In the genomic region with DNA sequence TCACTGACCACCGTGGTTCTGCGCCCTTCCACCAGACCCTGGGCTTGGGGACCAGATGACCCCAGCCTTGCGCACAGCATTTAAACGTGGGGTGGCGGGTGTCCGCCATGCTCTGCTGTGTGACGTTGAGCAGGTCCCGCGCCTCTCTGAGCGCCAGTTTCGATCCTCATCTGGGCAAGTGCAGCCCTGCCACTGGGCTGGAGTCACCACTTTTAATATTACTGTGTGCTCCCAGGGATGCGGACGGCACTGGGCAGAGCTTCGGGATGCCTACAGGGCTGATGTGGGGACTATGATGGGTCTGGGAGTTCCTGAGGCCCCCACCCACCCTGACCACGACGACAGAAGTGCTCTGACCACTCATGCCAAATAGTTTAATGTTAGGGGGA, we compare ENCODE assay signal across 6 cellular contexts. TPM values are rescaled to one million over a fixed set of nuclear protein-coding genes. Genes with fewer than 3 reads are reported as not detected.
A peak's percentile ranks its signal among the peaks of the same experiment; 100 is the strongest.
DNase-seq lines count a peak whose midpoint lies in the region; ATAC-seq and TF ChIP-seq lines count a peak whose summit lies in the region.

No MANE protein-coding gene starts in this region.

- H3K27ac ChIP-seq in cardiac muscle cell (peak overlapping the region; percentile 82), vagina (peak overlapping the region; percentile 91)

- peaks cover 6% of the 10 kb centered on the region for H3K36me3 ChIP-seq in cardiac muscle cell
- H3K36me3 ChIP-seq in vagina = no peaks in the 10 kb centered on the region

- no peak for TF ChIP-seq POLR2A in vagina (IDR thresholded peaks at IDR 0.05)

- H3K9me3 ChIP-seq in cardiac muscle cell (ENCODE audit: low read depth) = no peaks in the 10 kb centered on the region
- H3K9me3 ChIP-seq in vagina = no peaks in the 10 kb centered on the region

- H3K27me3 ChIP-seq in cardiac muscle cell (no peaks in the 10 kb centered on the region), vagina (no peaks in the 10 kb centered on the region)

- ATAC-seq in Right ventricle myocardium superior (ENCODE audit: poor library complexity) = no peak

- TF ChIP-seq CTCF in cardiac muscle cell (IDR thresholded peaks at IDR 0.05; ENCODE audit: low read depth, low read length) (no peak), vagina (IDR thresholded peaks at IDR 0.05) (no peak)

- DNase-seq in cardiac muscle cell (ENCODE audit: low read depth in 1 of 2, low spot score in 1 of 2) = no peak
- DNase-seq in Right ventricle myocardium superior = no peak
- DNase-seq in vagina (ENCODE audit: extremely low spot score in 2 of 2) = no peak
- DNase-seq in DMS79 treated with DMSO at 0.1 percent for 48 hours (lab: John Stamatoyannopoulos, UW) = no peak
- DNase-seq in NCI-H1417 treated with DMSO at 0.1 percent for 48 hours (lab: John Stamatoyannopoulos, UW) = no peak

- peak overlapping the region; percentile 54 for H3K4me3 ChIP-seq in cardiac muscle cell
- peak overlapping the region; percentile 69 for H3K4me3 ChIP-seq in iPS-11a (ENCODE audit: low read depth, low read length)
- peak overlapping the region; percentile 58 to 71 for H3K4me3 ChIP-seq in vagina

- intact Hi-C loops in Right ventricle myocardium superior (cut with DNase I) = no loop called here
- intact Hi-C loops in vagina (cut with DNase I) = no loop called here

- peaks cover 14% of the 10 kb centered on the region for H3K4me1 ChIP-seq in cardiac muscle cell (ENCODE audit: low read depth)
- peaks cover 24% of the 10 kb centered on the region for H3K4me1 ChIP-seq in vagina

RNA-seq across cellular contexts. Expression of a gene that starts 1.2 kb away (rescaled TPM):
- 6.9 and 24.3 TPM in 2 replicates for total RNA-seq in cardiac muscle cell
- 17.3 and 18.7 TPM in 2 replicates for polyA plus RNA-seq in cardiac muscle cell
- total RNA-seq in Right ventricle myocardium superior = 110 TPM
- 23.8 TPM for total RNA-seq in vagina

RNA-seq across cellular contexts. Expression of a gene that starts 8.6 kb away (rescaled TPM):
- not detected in 2 replicates for total RNA-seq in cardiac muscle cell
- polyA plus RNA-seq in cardiac muscle cell = 1.1 and 1.2 TPM in 2 replicates
- 0.51 TPM for total RNA-seq in Right ventricle myocardium superior
- total RNA-seq in vagina = not detected

RNA-seq across cellular contexts. Expression of a gene that starts 19.6 kb away (rescaled TPM):
- total RNA-seq in cardiac muscle cell (not detected in 2 replicates), Right ventricle myocardium superior (not detected), vagina (not detected)
- not detected in 2 replicates for polyA plus RNA-seq in cardiac muscle cell

RNA-seq across cellular contexts. Expression of a gene that starts 24.2 kb away (rescaled TPM):
- total RNA-seq in cardiac muscle cell (430 and 526 TPM in 2 replicates), Right ventricle myocardium superior (754 TPM), vagina (254 TPM)
- polyA plus RNA-seq in cardiac muscle cell = 447 and 449 TPM in 2 replicates

RNA-seq across cellular contexts. Expression of a gene that starts 43.5 kb away (rescaled TPM):
- total RNA-seq in cardiac muscle cell (0.21 TPM in 1 of 2 replicates, not detected in the other), Right ventricle myocardium superior (not detected), vagina (19.9 TPM)
- not detected in 2 replicates for polyA plus RNA-seq in cardiac muscle cell
